Comparison of ENCODE assay signal across 27 cellular contexts in the genomic region with DNA sequence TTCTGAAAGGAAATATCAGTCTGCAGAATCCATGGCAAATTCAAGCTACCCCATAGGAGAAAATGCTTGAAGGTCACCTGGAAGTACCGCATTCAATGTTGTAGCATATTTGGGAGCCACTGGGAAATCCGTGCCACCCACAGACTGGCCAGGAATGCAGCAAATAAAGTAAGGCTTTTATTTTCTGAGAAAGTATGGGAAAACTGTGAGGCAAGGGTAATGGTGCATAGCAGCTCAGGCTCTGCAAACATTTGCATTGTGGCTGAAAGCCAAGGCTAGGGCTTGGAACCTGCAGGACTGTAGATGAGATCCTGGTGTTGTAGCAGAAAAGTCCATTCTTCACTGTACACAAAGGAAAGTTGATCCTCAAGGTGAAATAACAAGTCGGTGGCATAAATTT.
"Had no signal": no experiment of that assay in that cellular context is flagged by ENCODE, and none has a peak within 500 bp of the region (broad histone marks: within the 10 kb centered on the region; RNA-seq: fewer than 3 reads in every experiment).

No MANE protein-coding gene starts in this region.

- H3K36me3 Mint-ChIP-seq: activated naive CD8-positive, alpha-beta T cell treated with anti-CD3 and anti-CD28 coated beads, Interleukin-2, amount 10 ng/mL, durations not matched to agents 7 days and 5 days; mesothelial cell of epicardium had no signal

- H2AFZ ChIP-seq: parathyroid adenoma had no signal

- DNase-seq: activated CD4-positive, alpha-beta T cell treated with anti-CD3 and anti-CD28 coated beads for 4 hours; activated CD4-positive, alpha-beta T cell treated with anti-CD3 and anti-CD28 coated beads, Interleukin-2, amount 50 U/mL, for 48 hours; activated CD4-positive, CD25-positive, alpha-beta regulatory T cell; activated CD8-positive, alpha-beta memory T cell treated with anti-CD3 and anti-CD28 coated beads, Interleukin-2, amount 50 U/mL, for 48 hours; activated effector memory CD4-positive, alpha-beta T cell treated with Interleukin-2 at 50 U/mL for 16 hours; activated naive CD4-positive, alpha-beta T cell treated with anti-CD3 and anti-CD28 coated beads for 36 hours; activated naive CD8-positive, alpha-beta T cell treated with anti-CD3 and anti-CD28 coated beads, Interleukin-2, amount 10 ng/mL, durations not matched to agents 7 days and 5 days; activated T-cell treated with anti-CD3 and anti-CD28 coated beads, Interleukin-2, amount 50 U/mL, for 48 hours; amniotic stem cell; cerebellar nuclear complex; esophagus squamous epithelium; gastrocnemius medialis; head of caudate nucleus; hypothalamus; left ventricle myocardium inferior; nephron progenitor cell; spleen; stimulated activated CD4-positive, alpha-beta T cell treated with anti-CD3 and anti-CD28 coated beads, Interleukin-4, amount 100 ng/mL, for 24 hours; stimulated activated naive CD8-positive, alpha-beta T cell treated with anti-CD3 and anti-CD28 coated beads, Interleukin-15, Interleukin-2, amounts not matched to agents 100 U/mL and 50 U/mL, for 24 hours; substantia nigra; SW 1271; T-helper 17 cell; transverse colon had no signal

- ATAC-seq: gastrocnemius medialis; stimulated activated naive CD8-positive, alpha-beta T cell treated with anti-CD3 and anti-CD28 coated beads, Interleukin-15, Interleukin-2, amounts not matched to agents 100 U/mL and 50 U/mL, for 24 hours; T-helper 17 cell had no signal

- H3K27me3 Mint-ChIP-seq: activated naive CD8-positive, alpha-beta T cell treated with anti-CD3 and anti-CD28 coated beads, Interleukin-2, amount 10 ng/mL, durations not matched to agents 7 days and 5 days; T-helper 17 cell had no signal

- H3K9ac ChIP-seq: parathyroid adenoma had no signal

- H3K79me2 ChIP-seq: parathyroid adenoma had no signal

- H3K4me1 ChIP-seq: gastrocnemius medialis, left ventricle myocardium inferior, parathyroid adenoma, spleen, transverse colon, vagina had no signal

- H3K36me3 ChIP-seq: esophagus squamous epithelium, gastrocnemius medialis, left ventricle myocardium inferior, spleen, transverse colon, vagina had no signal

- H3K4me1 Mint-ChIP-seq: activated naive CD8-positive, alpha-beta T cell treated with anti-CD3 and anti-CD28 coated beads, Interleukin-2, amount 10 ng/mL, durations not matched to agents 7 days and 5 days; mesothelial cell of epicardium; nephron progenitor cell; T-helper 17 cell had no signal

- H3K27ac Mint-ChIP-seq: activated naive CD4-positive, alpha-beta T cell treated with anti-CD3 and anti-CD28 coated beads for 36 hours; activated naive CD8-positive, alpha-beta T cell treated with anti-CD3 and anti-CD28 coated beads, Interleukin-2, amount 10 ng/mL, durations not matched to agents 7 days and 5 days; mesothelial cell of epicardium; nephron progenitor cell; T-helper 17 cell had no signal

- H3K9me3 ChIP-seq: gastrocnemius medialis had no signal

- H3K27ac ChIP-seq: coronary artery, esophagus squamous epithelium, gastrocnemius medialis, left ventricle myocardium inferior, parathyroid adenoma, spleen, transverse colon, vagina had no signal

- H3K4me3 Mint-ChIP-seq: activated naive CD4-positive, alpha-beta T cell treated with anti-CD3 and anti-CD28 coated beads for 36 hours; activated naive CD8-positive, alpha-beta T cell treated with anti-CD3 and anti-CD28 coated beads, Interleukin-2, amount 10 ng/mL, durations not matched to agents 7 days and 5 days; mesothelial cell of epicardium; nephron progenitor cell; T-helper 17 cell had no signal

- H3K27me3 ChIP-seq: esophagus squamous epithelium, gastrocnemius medialis, spleen, transverse colon, vagina had no signal

- H3K4me3 ChIP-seq: coronary artery, esophagus squamous epithelium, gastrocnemius medialis, left ventricle myocardium inferior, spleen, transverse colon, vagina had no signal
